In the genomic region with DNA sequence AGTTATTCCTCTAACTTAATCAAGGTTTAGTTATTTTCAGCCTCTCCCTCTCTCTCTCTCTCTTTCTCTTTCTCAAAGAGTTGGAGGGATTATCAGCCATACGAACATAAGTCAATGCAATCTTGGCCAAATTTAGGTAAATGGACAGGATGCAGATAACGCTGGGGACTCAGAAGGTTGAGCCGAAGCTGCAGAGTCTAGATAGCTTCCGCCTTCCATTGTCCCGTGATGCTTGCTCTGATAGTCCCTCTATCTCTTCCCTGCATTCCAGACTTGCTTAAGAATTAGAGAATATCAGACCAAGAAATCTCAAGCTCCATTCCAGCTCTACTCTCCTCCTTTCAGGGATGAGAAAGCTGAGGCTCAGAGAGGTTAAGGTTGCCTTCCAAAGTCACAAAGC, we compare ENCODE assay signal across 20 cellular contexts.
DNase-seq lines count a peak whose midpoint lies in the region; ATAC-seq and TF ChIP-seq lines count a peak whose summit lies in the region.
"Had no signal": no experiment of that assay in that cellular context is flagged by ENCODE, and none has a peak within 500 bp of the region (broad histone marks: within the 10 kb centered on the region; RNA-seq: fewer than 3 reads in every experiment).

No MANE protein-coding gene starts in this region.

- POLR2A ChIA-PET in IMR-90 (lab: Charles Lee; ENCODE audit: unreplicated experiment), result no interaction called here

- no peak overlapping the region for H2AK9ac ChIP-seq in IMR-90 (replicated peaks; ENCODE audit: low read depth, low read length, poor library complexity)

- H3K9me3 Mint-ChIP-seq in endodermal cell, result no peaks in the 10 kb centered on the region
- no peaks in the 10 kb centered on the region for H3K9me3 Mint-ChIP-seq in natural killer cell
- H3K9me3 Mint-ChIP-seq: GM23338 had no signal

- no TSS peak for BruUV-seq in IMR-90 (replicated peaks; lab: Mats Ljungman, UMichigan)

- peak overlapping the region; percentile 79 to 89 for H4K8ac ChIP-seq in IMR-90 (ENCODE audit: low read depth in 2 of 2, low read length in 2 of 2)

- no peak for TF ChIP-seq POLR2A in IMR-90 (IDR thresholded peaks at IDR 0.05; ENCODE audit: low read depth, low read length)

- dilution Hi-C loops in IMR-90 (cut with HindIII; ENCODE audit: low sequenced_read_pairs, unreplicated experiment), result no loop called here

- in situ Hi-C loops in IMR-90 (cut with MboI; ENCODE audit: low sequenced_read_pairs), result no loop called here

- peak overlapping the region; percentile 95 for H3K18ac ChIP-seq in IMR-90 (ENCODE audit: low read depth, low read length)

- ATAC-seq in IMR-90 (ENCODE audit: low read depth) (no peak), natural killer cell (no peak), heart right ventricle (no peak)
- ATAC-seq: A549, GM23338, HCT116, Right ventricle myocardium inferior had no signal

- no peak for TF ChIP-seq RAD21 in IMR-90 (IDR thresholded peaks at IDR 0.05; ENCODE audit: low read length)

- peak overlapping the region; percentile 93 for H4K5ac ChIP-seq in IMR-90 (ENCODE audit: low read depth, low read length)

- H3K27ac ChIP-seq in IMR-90 (ENCODE audit: insufficient read depth, low read length) (peak overlapping the region; percentile 49; the same call in 1 of the 2 replicates), endodermal cell (ENCODE audit: low read depth, low read length) (no peak overlapping the region), neutrophil (peak overlapping the region; percentile 72), tibial artery (peak overlapping the region; percentile 34 to 78), heart right ventricle (no peak overlapping the region)
- H3K27ac ChIP-seq: KMS-11 had no signal

- peak overlapping the region; percentile 88 for H3K14ac ChIP-seq in IMR-90 (replicated peaks; ENCODE audit: low read depth, low read length)

- H3K9me3 ChIP-seq in IMR-90 (ENCODE audit: control insufficient read depth, insufficient read depth, low read length), result no peaks in the 10 kb centered on the region
- H3K9me3 ChIP-seq in endodermal cell (ENCODE audit: control insufficient read depth, low read length), result no peaks in the 10 kb centered on the region
- H3K9me3 ChIP-seq in neutrophil, result no peaks in the 10 kb centered on the region
- H3K9me3 ChIP-seq in tibial artery, result no peaks in the 10 kb centered on the region
- H3K9me3 ChIP-seq in heart right ventricle, result no peaks in the 10 kb centered on the region
- H3K9me3 ChIP-seq: A549, Caco-2, Peyer's patch had no signal

- H3K79me1 ChIP-seq in IMR-90 (ENCODE audit: low read depth in 1 of 2, low read length in 2 of 2), result peaks cover 0 to 22% of the 10 kb centered on the region in 2 experiments; a peak in 3 of 4 replicates

- peak overlapping the region; percentile 100 for H2BK120ac ChIP-seq in IMR-90 (ENCODE audit: low read depth, low read length)

- peak overlapping the region; percentile 28; the same call in 1 of the 2 replicates for H3K23ac ChIP-seq in IMR-90 (ENCODE audit: low read depth, low read length)

- no peak overlapping the region for H3K4me2 ChIP-seq in IMR-90 (ENCODE audit: low read depth, low read length)
- H3K4me2 ChIP-seq: A549, GM23338, KMS-11 had no signal

- H2AK5ac ChIP-seq in IMR-90 (ENCODE audit: low read depth, low read length), result peak overlapping the region; percentile 93

- H3K56ac ChIP-seq in IMR-90 (ENCODE audit: extremely low read depth, insufficient read depth, low read length), result peak overlapping the region; percentile 8; the same call in 1 of the 2 replicates

- peak overlapping the region; percentile 94 for H2BK20ac ChIP-seq in IMR-90 (ENCODE audit: low read depth, low read length)

- no peak overlapping the region for H2AFZ ChIP-seq in IMR-90 (replicated peaks; ENCODE audit: low read length, poor library complexity)
- H2AFZ ChIP-seq: GM23338 had no signal

- H3K4me3 Mint-ChIP-seq in endodermal cell, result no peak overlapping the region
- no peak overlapping the region for H3K4me3 Mint-ChIP-seq in natural killer cell
- H3K4me3 Mint-ChIP-seq: GM23338 had no signal

- WGBS in IMR-90 (ENCODE audit: extremely low coverage in 2 of 2, insufficient read length in 1 of 2), 2 experiments, result no CpG with 5 or more reads among the region's 5 CpGs
- 59 to 90% methylated on average over 3 to 5 of the region's 5 CpGs for WGBS in endodermal cell (ENCODE audit: insufficient coverage in 1 of 2, insufficient read length in 1 of 2), 2 experiments
- 87 to 94% methylated on average over 5 of the region's 5 CpGs for WGBS in heart right ventricle, 2 donors

- TF ChIP-seq CTCF in IMR-90 (conservative IDR thresholded peaks at IDR 0.05; ENCODE audit: low read depth, low read length) (no peak), endodermal cell (conservative IDR thresholded peaks at IDR 0.05) (no peak), neutrophil (IDR thresholded peaks at IDR 0.05) (no peak), tibial artery (IDR thresholded peaks at IDR 0.05) (no peak), natural killer cell (IDR thresholded peaks at IDR 0.05) (no peak), heart right ventricle (IDR thresholded peaks at IDR 0.05) (no peak)

- peak overlapping the region; percentile 98 for H2BK15ac ChIP-seq in IMR-90 (ENCODE audit: low read depth, low read length)

- no peaks in the 10 kb centered on the region for H4K20me1 ChIP-seq in IMR-90 (ENCODE audit: insufficient read depth, low read length)

- H3K9me1 ChIP-seq in IMR-90 (ENCODE audit: insufficient read depth, low read length), result peaks cover 30% of the 10 kb centered on the region

- H3K36me3 ChIP-seq in IMR-90 (ENCODE audit: control insufficient read depth, insufficient read depth, low read length), result no peaks in the 10 kb centered on the region
- H3K36me3 ChIP-seq in endodermal cell (ENCODE audit: control insufficient read depth, insufficient read depth, low read length), result no peaks in the 10 kb centered on the region
- no peaks in the 10 kb centered on the region for H3K36me3 ChIP-seq in neutrophil
- no peaks in the 10 kb centered on the region for H3K36me3 ChIP-seq in tibial artery
- H3K36me3 ChIP-seq in heart right ventricle, result no peaks in the 10 kb centered on the region
- H3K36me3 ChIP-seq: Peyer's patch had no signal

- intact Hi-C loops in IMR-90 (cut with micrococcal nuclease) (loop anchor here (10.0 kb wide), 1 partner anchor 668 kb away; a partner anchor contains a TSS), tibial artery (cut with DNase I; ENCODE audit: low total_unique reads) (loop anchor here (10.0 kb wide), 1 partner anchor 72 kb away; no protein-coding TSS in a partner anchor), natural killer cell (cut with micrococcal nuclease) (no loop called here), heart right ventricle (cut with DNase I) (loop anchor here in 1 of 10 donors (5.0 kb wide), 1 partner anchor 1115 kb away; no protein-coding TSS in a partner anchor)

- H3K9ac ChIP-seq in IMR-90 (ENCODE audit: low read depth, low read length) (no peak overlapping the region), endodermal cell (ENCODE audit: extremely low read depth, low read length, poor library complexity, severe bottlenecking) (no peak overlapping the region)
- H3K9ac ChIP-seq: KMS-11 had no signal

- peak overlapping the region; percentile 89 for H2BK5ac ChIP-seq in IMR-90 (ENCODE audit: low read depth, low read length, poor library complexity, severe bottlenecking)

- H3K4ac ChIP-seq in IMR-90 (ENCODE audit: low read depth, low read length), result peak overlapping the region; percentile 93

- H3K27ac Mint-ChIP-seq in endodermal cell (peak overlapping the region; percentile 74), natural killer cell (no peak overlapping the region)
- H3K27ac Mint-ChIP-seq: GM23338 had no signal

- H3K4me1 ChIP-seq in IMR-90 (ENCODE audit: control insufficient read depth, insufficient read depth, low read length) (peaks cover 42% of the 10 kb centered on the region), endodermal cell (ENCODE audit: control insufficient read depth, insufficient read depth, low read length) (peaks cover 38% of the 10 kb centered on the region), neutrophil (ENCODE audit: control insufficient read depth in 1 of 2, insufficient read depth in 1 of 2, low read depth in 1 of 2, low read length in 1 of 2) (peaks cover 37 to 47% of the 10 kb centered on the region in 2 experiments), tibial artery (peaks cover 0 to 61% (median 48%) of the 10 kb centered on the region in 4 donors), heart right ventricle (peaks cover 6 to 41% (median 23%) of the 10 kb centered on the region in 9 donors)
- H3K4me1 ChIP-seq: Peyer's patch had no signal

- H3K27me3 Mint-ChIP-seq in endodermal cell (ENCODE audit: insufficient read depth) (peaks cover 12% of the 10 kb centered on the region), natural killer cell (ENCODE audit: low read depth in 2 of 2) (no peaks in the 10 kb centered on the region)

- no peaks in the 10 kb centered on the region for H3K27me3 ChIP-seq in IMR-90 (ENCODE audit: control insufficient read depth, insufficient read depth, low read length)
- H3K27me3 ChIP-seq in endodermal cell (ENCODE audit: control insufficient read depth, insufficient read depth, low read length, poor library complexity, severe bottlenecking), result no peaks in the 10 kb centered on the region
- H3K27me3 ChIP-seq in neutrophil, result peaks cover 22% of the 10 kb centered on the region
- H3K27me3 ChIP-seq in tibial artery, result no peaks in the 10 kb centered on the region
- no peaks in the 10 kb centered on the region for H3K27me3 ChIP-seq in heart right ventricle
- H3K27me3 ChIP-seq: Peyer's patch had no signal

- H3K36me3 Mint-ChIP-seq in endodermal cell (ENCODE audit: low read depth) (no peaks in the 10 kb centered on the region), natural killer cell (no peaks in the 10 kb centered on the region)

- H3K4me3 ChIP-seq in IMR-90 (ENCODE audit: insufficient read depth, low read depth, low read length) (no peak overlapping the region), endodermal cell (ENCODE audit: low read length) (no peak overlapping the region), neutrophil (ENCODE audit: low read depth in 1 of 2, low read length in 1 of 2) (peak overlapping the region in 1 of 2 experiments; percentile 7), tibial artery (no peak overlapping the region), heart right ventricle (no peak overlapping the region)
- H3K4me3 ChIP-seq: A549, GM23338, Peyer's patch had no signal

- CTCF ChIA-PET in IMR-90 (lab: Yijun Ruan, JAX), result no interaction called here

- peak overlapping the region; percentile 97 for H4K91ac ChIP-seq in IMR-90 (ENCODE audit: insufficient read depth, low read depth, low read length)

- DNase-seq in IMR-90 (no peak), endodermal cell (no peak), tibial artery (no peak), cerebellum (ENCODE audit: low spot score) (no peak), DMS153 treated with DMSO at 0.1 percent for 48 hours (lab: John Stamatoyannopoulos, UW; ENCODE audit: unreplicated experiment) (no peak), natural killer cell (no peak), heart right ventricle (no peak)
- DNase-seq: Caco-2, DMS153, EL, NCI-H146, NCI-H2081 treated with DMSO at 0.1 percent for 48 hours, NCI-H510A, Peyer's patch had no signal

- H3K4me1 Mint-ChIP-seq in endodermal cell (peaks cover 48% of the 10 kb centered on the region), natural killer cell (no peaks in the 10 kb centered on the region)

TF ChIP-seq in IMR-90, 13 proteins besides CTCF, POLR2A, EP300 and RAD21 (continues in another document):
- TF ChIP-seq FOS (IDR thresholded peaks at IDR 0.05; ENCODE audit: low read depth, low read length), result no peak

Comparison
In these comparisons a context has a peak if more than half of its experiments do, and no peak if none do; other contexts are left out.
1. H3K27ac ChIP-seq: peak in IMR-90 (single experiment), neutrophil (single experiment) and tibial artery (2 of 2); none in endodermal cell (single experiment) and heart right ventricle (0 of 10).